In the genomic region with DNA sequence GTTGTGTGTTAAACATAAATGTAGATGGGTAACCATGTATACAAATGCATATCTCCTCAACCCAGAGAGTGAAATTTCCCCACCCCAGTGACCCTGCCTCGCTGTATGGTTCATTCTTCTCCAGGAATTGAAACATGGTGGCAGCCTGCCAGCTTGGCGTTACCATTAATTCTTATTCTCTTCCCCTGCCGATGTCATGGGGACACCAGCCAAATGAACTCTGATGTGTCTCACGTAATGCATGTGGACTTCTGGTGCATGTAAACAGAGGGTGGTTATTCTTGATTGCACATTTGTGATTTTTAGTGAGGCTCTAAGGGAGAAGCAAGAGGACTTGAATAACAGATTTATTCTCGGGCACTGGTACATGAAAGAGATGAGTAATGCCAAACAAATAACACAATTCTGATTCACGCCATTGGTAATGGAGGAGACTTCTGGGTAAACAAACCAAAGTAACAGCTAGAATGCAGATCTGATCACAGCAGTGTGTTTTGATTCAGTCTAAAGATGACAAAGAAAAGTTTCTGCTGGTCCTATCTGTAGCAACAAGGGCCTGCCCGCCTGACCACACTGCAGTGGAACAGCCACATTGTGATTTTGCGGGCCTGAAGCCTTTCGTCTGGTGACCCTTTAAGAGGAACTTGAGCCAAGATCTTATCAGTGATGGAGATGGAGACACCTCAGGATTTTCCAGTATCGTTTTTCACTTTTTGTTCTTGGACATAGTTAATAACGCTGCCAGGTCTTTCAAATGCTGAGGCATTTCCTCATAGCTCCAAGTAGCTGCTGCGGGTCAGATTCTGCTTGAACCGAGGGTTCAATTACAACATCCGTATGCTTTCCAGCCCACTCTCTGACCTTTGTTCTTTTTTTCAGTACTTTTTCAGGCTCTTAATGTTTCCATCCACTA, we compare ENCODE assay signal across 1 cellular context.
TF ChIP-seq lines count a peak whose summit lies in the region.

No MANE protein-coding gene starts in this region.

TF ChIP-seq in HepG2, 621 proteins besides CTCF, POLR2A, EP300 and RAD21 (continued from another document and continues in another):
- TF ChIP-seq MZF1 (CRISPR knock-in tag; IDR thresholded peaks at IDR 0.05; ENCODE audit: borderline replicate concordance) (no peak), RNF2 (conservative IDR thresholded peaks at IDR 0.05; ENCODE audit: low read depth) (no peak), MAZ (IDR thresholded peaks at IDR 0.05; ENCODE audit: borderline replicate concordance, low read depth, low read length) (0 out of 2 replicates have a peak, but pooled peaks have one; percentile 0), MAZ (CRISPR knock-in tag; IDR thresholded peaks at IDR 0.05; ENCODE audit: low read depth) (no peak), NPAS2 (CRISPR knock-in tag; IDR thresholded peaks at IDR 0.05; ENCODE audit: borderline replicate concordance) (no peak), ZNF367 (CRISPR knock-in tag; IDR thresholded peaks at IDR 0.05; ENCODE audit: borderline replicate concordance) (no peak), ZNF720 (CRISPR knock-in tag; IDR thresholded peaks at IDR 0.05) (no peak), JDP2 (CRISPR knock-in tag; IDR thresholded peaks at IDR 0.05; ENCODE audit: borderline replicate concordance) (no peak), POLR2AphosphoS2 (IDR thresholded peaks at IDR 0.05; ENCODE audit: low read depth, low read length) (no peak), JUN (CRISPR knock-in tag; IDR thresholded peaks at IDR 0.05) (peak; percentile 83; the same call in 1 of the 2 replicates), KDM6A (CRISPR knock-in tag; IDR thresholded peaks at IDR 0.05; ENCODE audit: low read depth) (no peak), HNRNPH1 (optimal IDR thresholded peaks at IDR 0.05; ENCODE audit: low read depth, low read length) (no peak), HOXA7 (CRISPR knock-in tag; IDR thresholded peaks at IDR 0.05) (no peak), ZNF34 (CRISPR knock-in tag; IDR thresholded peaks at IDR 0.05; ENCODE audit: borderline replicate concordance) (no peak), ZKSCAN5 (CRISPR knock-in tag; IDR thresholded peaks at IDR 0.05) (no peak), ZNF136 (CRISPR knock-in tag; IDR thresholded peaks at IDR 0.05; ENCODE audit: low read depth) (0 out of 2 replicates have a peak, but pooled peaks have one; percentile 39), ELF4 (CRISPR knock-in tag; IDR thresholded peaks at IDR 0.05; ENCODE audit: borderline replicate concordance) (no peak), GPN1 (CRISPR knock-in tag; IDR thresholded peaks at IDR 0.05; ENCODE audit: borderline replicate concordance) (no peak), FOXA3 (CRISPR knock-in tag; IDR thresholded peaks at IDR 0.05) (peak; percentile 97), TAF15 (IDR thresholded peaks at IDR 0.05; ENCODE audit: low read depth, low read length, poor library complexity, severe bottlenecking) (no peak), HDAC6 (IDR thresholded peaks at IDR 0.05; ENCODE audit: low read depth, low read length) (no peak), ZFP36 (IDR thresholded peaks at IDR 0.05; ENCODE audit: borderline replicate concordance, low read depth, low read length, partially characterized antibody) (no peak), ZNF747 (CRISPR knock-in tag; IDR thresholded peaks at IDR 0.05; ENCODE audit: borderline replicate concordance) (0 out of 2 replicates have a peak, but pooled peaks have one; percentile 38), ZNF337 (CRISPR knock-in tag; IDR thresholded peaks at IDR 0.05; ENCODE audit: borderline replicate concordance, low read depth) (no peak; the same call in 1 of the 2 replicates)
- TF ChIP-seq, protein P1, sequence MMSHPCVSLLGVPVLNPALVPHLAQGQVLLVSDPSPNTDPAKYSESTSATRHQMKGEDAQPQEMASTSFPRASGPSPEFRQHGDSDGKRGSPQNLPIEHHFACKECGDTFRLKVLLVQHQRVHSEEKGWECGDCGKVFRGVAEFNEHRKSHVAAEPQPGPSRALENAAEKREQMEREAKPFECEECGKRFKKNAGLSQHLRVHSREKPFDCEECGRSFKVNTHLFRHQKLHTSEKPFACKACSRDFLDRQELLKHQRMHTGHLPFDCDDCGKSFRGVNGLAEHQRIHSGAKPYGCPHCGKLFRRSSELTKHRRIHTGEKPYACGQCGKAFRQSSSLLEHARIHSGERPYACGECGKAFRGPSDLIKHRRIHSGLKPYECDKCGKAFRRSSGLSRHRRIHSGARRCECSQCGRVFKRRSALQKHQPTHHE (CRISPR knock-in tag; IDR thresholded peaks at IDR 0.05; ENCODE audit: borderline replicate concordance), result no peak
- TF ChIP-seq, protein P2, sequence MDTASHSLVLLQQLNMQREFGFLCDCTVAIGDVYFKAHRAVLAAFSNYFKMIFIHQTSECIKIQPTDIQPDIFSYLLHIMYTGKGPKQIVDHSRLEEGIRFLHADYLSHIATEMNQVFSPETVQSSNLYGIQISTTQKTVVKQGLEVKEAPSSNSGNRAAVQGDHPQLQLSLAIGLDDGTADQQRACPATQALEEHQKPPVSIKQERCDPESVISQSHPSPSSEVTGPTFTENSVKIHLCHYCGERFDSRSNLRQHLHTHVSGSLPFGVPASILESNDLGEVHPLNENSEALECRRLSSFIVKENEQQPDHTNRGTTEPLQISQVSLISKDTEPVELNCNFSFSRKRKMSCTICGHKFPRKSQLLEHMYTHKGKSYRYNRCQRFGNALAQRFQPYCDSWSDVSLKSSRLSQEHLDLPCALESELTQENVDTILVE (CRISPR knock-in tag; IDR thresholded peaks at IDR 0.05), result 0 out of 2 replicates have a peak, but pooled peaks have one; percentile 50
- TF ChIP-seq, protein P3, sequence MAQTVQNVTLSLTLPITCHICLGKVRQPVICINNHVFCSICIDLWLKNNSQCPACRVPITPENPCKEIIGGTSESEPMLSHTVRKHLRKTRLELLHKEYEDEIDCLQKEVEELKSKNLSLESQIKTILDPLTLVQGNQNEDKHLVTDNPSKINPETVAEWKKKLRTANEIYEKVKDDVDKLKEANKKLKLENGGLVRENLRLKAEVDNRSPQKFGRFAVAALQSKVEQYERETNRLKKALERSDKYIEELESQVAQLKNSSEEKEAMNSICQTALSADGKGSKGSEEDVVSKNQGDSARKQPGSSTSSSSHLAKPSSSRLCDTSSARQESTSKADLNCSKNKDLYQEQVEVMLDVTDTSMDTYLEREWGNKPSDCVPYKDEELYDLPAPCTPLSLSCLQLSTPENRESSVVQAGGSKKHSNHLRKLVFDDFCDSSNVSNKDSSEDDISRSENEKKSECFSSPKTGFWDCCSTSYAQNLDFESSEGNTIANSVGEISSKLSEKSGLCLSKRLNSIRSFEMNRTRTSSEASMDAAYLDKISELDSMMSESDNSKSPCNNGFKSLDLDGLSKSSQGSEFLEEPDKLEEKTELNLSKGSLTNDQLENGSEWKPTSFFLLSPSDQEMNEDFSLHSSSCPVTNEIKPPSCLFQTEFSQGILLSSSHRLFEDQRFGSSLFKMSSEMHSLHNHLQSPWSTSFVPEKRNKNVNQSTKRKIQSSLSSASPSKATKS (CRISPR knock-in tag; IDR thresholded peaks at IDR 0.05), result 0 out of 2 replicates have a peak, but pooled peaks have one; percentile 57
- TF ChIP-seq, protein P4, sequence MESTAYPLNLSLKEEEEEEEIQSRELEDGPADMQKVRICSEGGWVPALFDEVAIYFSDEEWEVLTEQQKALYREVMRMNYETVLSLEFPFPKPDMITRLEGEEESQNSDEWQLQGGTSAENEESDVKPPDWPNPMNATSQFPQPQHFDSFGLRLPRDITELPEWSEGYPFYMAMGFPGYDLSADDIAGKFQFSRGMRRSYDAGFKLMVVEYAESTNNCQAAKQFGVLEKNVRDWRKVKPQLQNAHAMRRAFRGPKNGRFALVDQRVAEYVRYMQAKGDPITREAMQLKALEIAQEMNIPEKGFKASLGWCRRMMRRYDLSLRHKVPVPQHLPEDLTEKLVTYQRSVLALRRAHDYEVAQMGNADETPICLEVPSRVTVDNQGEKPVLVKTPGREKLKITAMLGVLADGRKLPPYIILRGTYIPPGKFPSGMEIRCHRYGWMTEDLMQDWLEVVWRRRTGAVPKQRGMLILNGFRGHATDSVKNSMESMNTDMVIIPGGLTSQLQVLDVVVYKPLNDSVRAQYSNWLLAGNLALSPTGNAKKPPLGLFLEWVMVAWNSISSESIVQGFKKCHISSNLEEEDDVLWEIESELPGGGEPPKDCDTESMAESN (CRISPR knock-in tag; conservative IDR thresholded peaks at IDR 0.05), result no peak; the same call in 1 of the 2 replicates
- TF ChIP-seq, protein P5, sequence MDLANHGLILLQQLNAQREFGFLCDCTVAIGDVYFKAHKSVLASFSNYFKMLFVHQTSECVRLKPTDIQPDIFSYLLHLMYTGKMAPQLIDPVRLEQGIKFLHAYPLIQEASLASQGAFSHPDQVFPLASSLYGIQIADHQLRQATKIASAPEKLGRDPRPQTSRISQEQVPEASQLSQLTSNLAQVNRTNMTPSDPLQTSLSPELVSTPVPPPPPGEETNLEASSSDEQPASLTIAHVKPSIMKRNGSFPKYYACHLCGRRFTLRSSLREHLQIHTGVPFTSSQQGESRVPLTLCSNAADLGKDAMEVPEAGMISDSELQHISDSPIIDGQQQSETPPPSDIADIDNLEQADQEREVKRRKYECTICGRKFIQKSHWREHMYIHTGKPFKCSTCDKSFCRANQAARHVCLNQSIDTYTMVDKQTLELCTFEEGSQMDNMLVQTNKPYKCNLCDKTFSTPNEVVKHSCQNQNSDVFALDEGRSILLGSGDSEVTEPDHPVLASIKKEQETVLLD (CRISPR knock-in tag; IDR thresholded peaks at IDR 0.05; ENCODE audit: low read depth), result no peak
- TF ChIP-seq, protein P6, sequence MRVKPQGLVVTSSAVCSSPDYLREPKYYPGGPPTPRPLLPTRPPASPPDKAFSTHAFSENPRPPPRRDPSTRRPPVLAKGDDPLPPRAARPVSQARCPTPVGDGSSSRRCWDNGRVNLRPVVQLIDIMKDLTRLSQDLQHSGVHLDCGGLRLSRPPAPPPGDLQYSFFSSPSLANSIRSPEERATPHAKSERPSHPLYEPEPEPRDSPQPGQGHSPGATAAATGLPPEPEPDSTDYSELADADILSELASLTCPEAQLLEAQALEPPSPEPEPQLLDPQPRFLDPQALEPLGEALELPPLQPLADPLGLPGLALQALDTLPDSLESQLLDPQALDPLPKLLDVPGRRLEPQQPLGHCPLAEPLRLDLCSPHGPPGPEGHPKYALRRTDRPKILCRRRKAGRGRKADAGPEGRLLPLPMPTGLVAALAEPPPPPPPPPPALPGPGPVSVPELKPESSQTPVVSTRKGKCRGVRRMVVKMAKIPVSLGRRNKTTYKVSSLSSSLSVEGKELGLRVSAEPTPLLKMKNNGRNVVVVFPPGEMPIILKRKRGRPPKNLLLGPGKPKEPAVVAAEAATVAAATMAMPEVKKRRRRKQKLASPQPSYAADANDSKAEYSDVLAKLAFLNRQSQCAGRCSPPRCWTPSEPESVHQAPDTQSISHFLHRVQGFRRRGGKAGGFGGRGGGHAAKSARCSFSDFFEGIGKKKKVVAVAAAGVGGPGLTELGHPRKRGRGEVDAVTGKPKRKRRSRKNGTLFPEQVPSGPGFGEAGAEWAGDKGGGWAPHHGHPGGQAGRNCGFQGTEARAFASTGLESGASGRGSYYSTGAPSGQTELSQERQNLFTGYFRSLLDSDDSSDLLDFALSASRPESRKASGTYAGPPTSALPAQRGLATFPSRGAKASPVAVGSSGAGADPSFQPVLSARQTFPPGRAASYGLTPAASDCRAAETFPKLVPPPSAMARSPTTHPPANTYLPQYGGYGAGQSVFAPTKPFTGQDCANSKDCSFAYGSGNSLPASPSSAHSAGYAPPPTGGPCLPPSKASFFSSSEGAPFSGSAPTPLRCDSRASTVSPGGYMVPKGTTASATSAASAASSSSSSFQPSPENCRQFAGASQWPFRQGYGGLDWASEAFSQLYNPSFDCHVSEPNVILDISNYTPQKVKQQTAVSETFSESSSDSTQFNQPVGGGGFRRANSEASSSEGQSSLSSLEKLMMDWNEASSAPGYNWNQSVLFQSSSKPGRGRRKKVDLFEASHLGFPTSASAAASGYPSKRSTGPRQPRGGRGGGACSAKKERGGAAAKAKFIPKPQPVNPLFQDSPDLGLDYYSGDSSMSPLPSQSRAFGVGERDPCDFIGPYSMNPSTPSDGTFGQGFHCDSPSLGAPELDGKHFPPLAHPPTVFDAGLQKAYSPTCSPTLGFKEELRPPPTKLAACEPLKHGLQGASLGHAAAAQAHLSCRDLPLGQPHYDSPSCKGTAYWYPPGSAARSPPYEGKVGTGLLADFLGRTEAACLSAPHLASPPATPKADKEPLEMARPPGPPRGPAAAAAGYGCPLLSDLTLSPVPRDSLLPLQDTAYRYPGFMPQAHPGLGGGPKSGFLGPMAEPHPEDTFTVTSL (CRISPR knock-in tag; IDR thresholded peaks at IDR 0.05; ENCODE audit: borderline replicate concordance), result peak; percentile 89
- TF ChIP-seq, protein P7, sequence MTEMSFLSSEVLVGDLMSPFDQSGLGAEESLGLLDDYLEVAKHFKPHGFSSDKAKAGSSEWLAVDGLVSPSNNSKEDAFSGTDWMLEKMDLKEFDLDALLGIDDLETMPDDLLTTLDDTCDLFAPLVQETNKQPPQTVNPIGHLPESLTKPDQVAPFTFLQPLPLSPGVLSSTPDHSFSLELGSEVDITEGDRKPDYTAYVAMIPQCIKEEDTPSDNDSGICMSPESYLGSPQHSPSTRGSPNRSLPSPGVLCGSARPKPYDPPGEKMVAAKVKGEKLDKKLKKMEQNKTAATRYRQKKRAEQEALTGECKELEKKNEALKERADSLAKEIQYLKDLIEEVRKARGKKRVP (CRISPR knock-in tag; IDR thresholded peaks at IDR 0.05), result peak in 1 of 2 experiments; percentile 87; a peak in 2 of 4 replicates
- TF ChIP-seq, protein P8, sequence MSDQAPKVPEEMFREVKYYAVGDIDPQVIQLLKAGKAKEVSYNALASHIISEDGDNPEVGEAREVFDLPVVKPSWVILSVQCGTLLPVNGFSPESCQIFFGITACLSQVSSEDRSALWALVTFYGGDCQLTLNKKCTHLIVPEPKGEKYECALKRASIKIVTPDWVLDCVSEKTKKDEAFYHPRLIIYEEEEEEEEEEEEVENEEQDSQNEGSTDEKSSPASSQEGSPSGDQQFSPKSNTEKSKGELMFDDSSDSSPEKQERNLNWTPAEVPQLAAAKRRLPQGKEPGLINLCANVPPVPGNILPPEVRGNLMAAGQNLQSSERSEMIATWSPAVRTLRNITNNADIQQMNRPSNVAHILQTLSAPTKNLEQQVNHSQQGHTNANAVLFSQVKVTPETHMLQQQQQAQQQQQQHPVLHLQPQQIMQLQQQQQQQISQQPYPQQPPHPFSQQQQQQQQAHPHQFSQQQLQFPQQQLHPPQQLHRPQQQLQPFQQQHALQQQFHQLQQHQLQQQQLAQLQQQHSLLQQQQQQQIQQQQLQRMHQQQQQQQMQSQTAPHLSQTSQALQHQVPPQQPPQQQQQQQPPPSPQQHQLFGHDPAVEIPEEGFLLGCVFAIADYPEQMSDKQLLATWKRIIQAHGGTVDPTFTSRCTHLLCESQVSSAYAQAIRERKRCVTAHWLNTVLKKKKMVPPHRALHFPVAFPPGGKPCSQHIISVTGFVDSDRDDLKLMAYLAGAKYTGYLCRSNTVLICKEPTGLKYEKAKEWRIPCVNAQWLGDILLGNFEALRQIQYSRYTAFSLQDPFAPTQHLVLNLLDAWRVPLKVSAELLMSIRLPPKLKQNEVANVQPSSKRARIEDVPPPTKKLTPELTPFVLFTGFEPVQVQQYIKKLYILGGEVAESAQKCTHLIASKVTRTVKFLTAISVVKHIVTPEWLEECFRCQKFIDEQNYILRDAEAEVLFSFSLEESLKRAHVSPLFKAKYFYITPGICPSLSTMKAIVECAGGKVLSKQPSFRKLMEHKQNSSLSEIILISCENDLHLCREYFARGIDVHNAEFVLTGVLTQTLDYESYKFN (CRISPR knock-in tag; conservative IDR thresholded peaks at IDR 0.05), result peak; percentile 78
- TF ChIP-seq, protein P9, sequence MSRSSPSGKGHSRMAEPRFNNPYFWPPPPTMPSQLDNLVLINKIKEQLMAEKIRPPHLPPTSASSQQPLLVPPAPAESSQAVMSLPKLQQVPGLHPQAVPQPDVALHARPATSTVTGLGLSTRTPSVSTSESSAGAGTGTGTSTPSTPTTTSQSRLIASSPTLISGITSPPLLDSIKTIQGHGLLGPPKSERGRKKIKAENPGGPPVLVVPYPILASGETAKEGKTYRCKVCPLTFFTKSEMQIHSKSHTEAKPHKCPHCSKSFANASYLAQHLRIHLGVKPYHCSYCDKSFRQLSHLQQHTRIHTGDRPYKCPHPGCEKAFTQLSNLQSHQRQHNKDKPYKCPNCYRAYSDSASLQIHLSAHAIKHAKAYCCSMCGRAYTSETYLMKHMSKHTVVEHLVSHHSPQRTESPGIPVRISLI (CRISPR knock-in tag; IDR thresholded peaks at IDR 0.05; ENCODE audit: borderline replicate concordance), result no peak; the same call in 1 of the 2 replicates
